Comparison of ENCODE assay signal across 16 cellular contexts in genomic region chr13:113044431-113045114, GRCh38.
DNase-seq lines count a peak whose midpoint lies in the region; ATAC-seq and TF ChIP-seq lines count a peak whose summit lies in the region.
"Had no signal": no experiment of that assay in that cellular context is flagged by ENCODE, and none has a peak within 500 bp of the region (broad histone marks: within the 10 kb centered on the region; RNA-seq: fewer than 3 reads in every experiment).

No MANE protein-coding gene starts in this region.

- no peaks in the 10 kb centered on the region for H3K9me3 ChIP-seq in vagina
- H3K9me3 ChIP-seq: adrenal gland, Peyer's patch had no signal

- TF ChIP-seq CTCF in vagina (IDR thresholded peaks at IDR 0.05): no peak

- no peak for ATAC-seq in HG03135 (IDR thresholded peaks at IDR 0.05; ENCODE audit: unreplicated experiment)

- no peaks in the 10 kb centered on the region for H3K36me3 ChIP-seq in vagina
- H3K36me3 ChIP-seq: adrenal gland, Peyer's patch had no signal

- peak overlapping the region in 1 of 2 donors; percentile 18 for H3K4me3 ChIP-seq in vagina
- H3K4me3 ChIP-seq: adrenal gland, Peyer's patch had no signal

- DNase-seq in H4 (ENCODE audit: low spot score) (peak; percentile 73), caudate nucleus (lab: John Stamatoyannopoulos, UW) (peak in 60 of 61 donors; percentile 28 to 97 (median 84)), medulla oblongata (ENCODE audit: extremely low spot score) (peak; percentile 83), vagina (ENCODE audit: extremely low spot score in 2 of 2) (no peak), DMS153 (lab: John Stamatoyannopoulos, UW) (no peak), DMS 273 treated with DMSO at 0.1 percent for 48 hours (lab: John Stamatoyannopoulos, UW) (no peak)
- DNase-seq: activated CD4-positive, alpha-beta T cell treated with anti-CD3 and anti-CD28 coated beads for 48 hours; activated T-cell treated with anti-CD3 and anti-CD28 coated beads, Interleukin-2, amount 50 U/mL, for 24 hours; effector CD4-positive, alpha-beta T cell; NCI-H1105 treated with DMSO at 0.1 percent for 48 hours; NCI-H510A; Peyer's patch; retina; stimulated activated naive CD4-positive, alpha-beta T cell treated with Interleukin-2 at 50 U/mL for 16 hours had no signal

- H3K27ac ChIP-seq in caudate nucleus (ENCODE audit: low read depth, low read length) (peak overlapping the region; percentile 82), vagina (peak overlapping the region; percentile 50)
- H3K27ac ChIP-seq: Peyer's patch had no signal

- intact Hi-C loops in vagina (cut with DNase I): no loop called here

- H3K4me1 ChIP-seq in vagina: peaks cover 26% of the 10 kb centered on the region
- H3K4me1 ChIP-seq: adrenal gland, Peyer's patch had no signal

- no peaks in the 10 kb centered on the region for H3K27me3 ChIP-seq in vagina
- H3K27me3 ChIP-seq: adrenal gland, Peyer's patch had no signal

- no peak for TF ChIP-seq POLR2A in vagina (IDR thresholded peaks at IDR 0.05)

Comparison
In these comparisons a context has a peak if more than half of its experiments do, and no peak if none do; other contexts are left out.
1. DNase-seq: peak in H4 (single experiment), caudate nucleus (60 of 61) and medulla oblongata (single experiment); none in vagina (0 of 2), DMS153 (single experiment) and DMS 273 treated with DMSO at 0.1 percent for 48 hours (single experiment).